ENCODE assay signal across 10 cellular contexts in the genomic region with DNA sequence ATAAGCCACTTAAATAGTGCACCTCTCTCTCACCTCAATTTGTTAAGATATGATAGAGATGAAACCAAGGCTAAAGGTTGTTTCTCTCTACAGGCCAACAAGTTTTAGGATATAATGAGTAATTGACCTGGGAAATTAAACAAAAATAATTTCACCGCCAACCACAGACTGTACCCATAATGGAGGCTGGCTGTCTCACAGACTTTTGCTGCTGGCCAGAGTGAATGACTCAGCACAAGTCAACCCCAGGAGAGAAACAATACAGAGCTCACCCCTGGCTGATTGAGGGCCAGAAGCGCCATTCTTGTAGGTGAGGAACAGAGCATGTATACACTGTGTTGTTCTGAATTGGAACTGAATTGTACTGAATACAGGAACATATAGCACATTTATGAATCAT.
A peak's percentile ranks its signal among the peaks of the same experiment; 100 is the strongest.
DNase-seq lines count a peak whose midpoint lies in the region; ATAC-seq, FAIRE-seq and TF ChIP-seq lines count a peak whose summit lies in the region.
"Had no signal": no experiment of that assay in that cellular context is flagged by ENCODE, and none has a peak within 500 bp of the region (broad histone marks: within the 10 kb centered on the region; RNA-seq: fewer than 3 reads in every experiment).

No MANE protein-coding gene starts in this region.

- ATAC-seq in K562 = peak; percentile 95
- ATAC-seq: pancreas had no signal

- CTCF ChIA-PET in K562 (lab: Yijun Ruan, JAX; ENCODE audit: low intra/inter-chr PET ratio) = interaction anchor here (0.6 kb wide), 1 partner anchor 18 kb away, joined by 3 read pairs; no protein-coding TSS in a partner anchor

- intact Hi-C loops in K562 (cut with micrococcal nuclease) = no loop called here
- intact Hi-C loops in transverse colon (cut with DNase I; ENCODE audit: low total_unique reads) = no loop called here

- H3K79me2 ChIP-seq in K562 (ENCODE audit: control insufficient read depth, insufficient read depth, low read length) = no peaks in the 10 kb centered on the region

- no peaks in the 10 kb centered on the region for H3K9me1 ChIP-seq in K562 (ENCODE audit: control insufficient read depth, insufficient read depth, low read length)

- H3K9ac ChIP-seq in K562 (ENCODE audit: insufficient read depth in 1 of 2, low read depth in 2 of 2, low read length in 2 of 2) = no peak overlapping the region

- H3K27me3 ChIP-seq in K562 (ENCODE audit: control insufficient read depth in 2 of 2, insufficient read depth in 2 of 2, low read length in 2 of 2) = peaks cover 8 to 10% of the 10 kb centered on the region in 2 experiments; a peak in 4 of 5 replicates
- H3K27me3 ChIP-seq in kidney epithelial cell (ENCODE audit: control insufficient read depth, insufficient read depth, low read length) = no peaks in the 10 kb centered on the region
- no peaks in the 10 kb centered on the region for H3K27me3 ChIP-seq in transverse colon
- H3K27me3 ChIP-seq: pancreas had no signal

- H3K4me3 ChIP-seq in K562 = no peak overlapping the region
- H3K4me3 ChIP-seq in kidney epithelial cell (ENCODE audit: low read depth, low read length) = no peak overlapping the region
- no peak overlapping the region for H3K4me3 ChIP-seq in transverse colon
- H3K4me3 ChIP-seq: pancreas had no signal

- DNase-seq in M059J (ENCODE audit: low read depth) (peak; percentile 96), K562 (ENCODE audit: extremely low read depth in 1 of 4, low spot score in 3 of 4) (peak; percentile 31 to 62 (median 52)), kidney epithelial cell (ENCODE audit: low read depth) (peak; percentile 34), transverse colon (no peak), DMS53 (lab: John Stamatoyannopoulos, UW) (no peak), NCI-H524 treated with DMSO at 0.1 percent for 48 hours (lab: John Stamatoyannopoulos, UW) (no peak)
- DNase-seq in stimulated activated CD4-positive, alpha-beta T cell treated with anti-CD3 and anti-CD28 coated beads, Interleukin-2, amount 100 ng/mL, for 24 hours = no peak
- DNase-seq: activated T-cell treated with anti-CD3 and anti-CD28 coated beads, Interleukin-2, amount 50 U/mL, for 48 hours; pancreas had no signal

- no peak for TF ChIP-seq CTCF in K562 (IDR thresholded peaks at IDR 0.05 in 2 of 3, conservative IDR thresholded peaks at IDR 0.05 in 1 of 3; ENCODE audit: insufficient read depth in 2 of 3, low read depth in 1 of 3, low read length in 3 of 3)
- no peak for TF ChIP-seq CTCF in kidney epithelial cell (IDR thresholded peaks at IDR 0.05; ENCODE audit: insufficient read depth, low read length, poor library complexity, severe bottlenecking)
- TF ChIP-seq CTCF in transverse colon (IDR thresholded peaks at IDR 0.05) = no peak

- H2AFZ ChIP-seq in K562 (ENCODE audit: low read depth, low read length) = peak overlapping the region; percentile 73

- no peaks in the 10 kb centered on the region for H3K36me3 ChIP-seq in K562 (ENCODE audit: control insufficient read depth, insufficient read depth, low read length)
- no peaks in the 10 kb centered on the region for H3K36me3 ChIP-seq in kidney epithelial cell (ENCODE audit: control insufficient read depth, insufficient read depth, low read length)
- no peaks in the 10 kb centered on the region for H3K36me3 ChIP-seq in transverse colon
- H3K36me3 ChIP-seq: pancreas had no signal

- H3K4me1 ChIP-seq in K562 (replicated peaks in 1 of 2; ENCODE audit: control insufficient read depth in 2 of 2, insufficient read depth in 2 of 2, low read length in 2 of 2) = 0 out of 5 replicates have a peak, but pooled peaks cover 0 to 4% of the 10 kb centered on the region in 2 experiments
- H3K4me1 ChIP-seq in transverse colon = peaks cover 0 to 24% (median 17%) of the 10 kb centered on the region in 4 donors
- H3K4me1 ChIP-seq: pancreas had no signal

- TF ChIP-seq RAD21 in K562 (CRISPR knock-in tag; conservative IDR thresholded peaks at IDR 0.05 in 1 of 2, IDR thresholded peaks at IDR 0.05 in 1 of 2) = no peak

- no TSS peak for BruUV-seq in K562 (replicated peaks; lab: Mats Ljungman, UMichigan)

- in situ Hi-C loops in K562 (cut with MboI) = no loop called here
- in situ Hi-C loops in transverse colon (cut with MboI; ENCODE audit: low pct_ligation_motif_present in 1 of 4, low pct_unique_long_range_greater_than_20kb in 1 of 4, low sequenced_read_pairs in 3 of 4) = no loop called here

- 2% methylated on average over 2 of the region's 2 CpGs for WGBS in K562 (ENCODE audit: insufficient coverage, low coverage, missing lambda C conversion rate)
- 55 to 70% methylated on average over 2 of the region's 2 CpGs for WGBS in transverse colon (ENCODE audit: low coverage in 1 of 2), 2 donors

- H3K27ac ChIP-seq in K562 (ENCODE audit: extremely low read depth, low read depth, low read length) (no peak overlapping the region), transverse colon (peak overlapping the region; percentile 43 to 68 (median 54))
- H3K27ac ChIP-seq: pancreas had no signal

- H3K9me3 ChIP-seq in K562 (replicated peaks; ENCODE audit: control insufficient read depth, insufficient read depth, low read depth, low read length) = no peaks in the 10 kb centered on the region
- no peaks in the 10 kb centered on the region for H3K9me3 ChIP-seq in transverse colon
- H3K9me3 ChIP-seq: pancreas had no signal

- H4K20me1 ChIP-seq in K562 (replicated peaks; ENCODE audit: control insufficient read depth, insufficient read depth, low read length) = no peaks in the 10 kb centered on the region

- peak; percentile 72 for FAIRE-seq in K562 (lab: Jason Lieb, UNC)
- FAIRE-seq: colon, pancreas had no signal

- no peak for TF ChIP-seq POLR2A in K562 (conservative IDR thresholded peaks at IDR 0.05)
- no peak for TF ChIP-seq POLR2A in transverse colon (IDR thresholded peaks at IDR 0.05)

- POLR2A ChIA-PET in K562 (lab: Yijun Ruan, JAX) = interaction anchor here (0.7 to 1.5 kb wide), 2 partner anchors 17 to 672 kb away, joined by 3 to 5 read pairs; no protein-coding TSS in a partner anchor

- H3K4me2 ChIP-seq in K562 (ENCODE audit: insufficient read depth, low read length) = no peak overlapping the region

- TF ChIP-seq EP300 in K562 (IDR thresholded peaks at IDR 0.05; ENCODE audit: low read length) = no peak
- no peak for TF ChIP-seq EP300 in transverse colon (IDR thresholded peaks at IDR 0.05; ENCODE audit: low read depth)

TF ChIP-seq in K562, 482 proteins besides CTCF, POLR2A, EP300 and RAD21 (continues in another document):
- no peak for TF ChIP-seq CBX1 (IDR thresholded peaks at IDR 0.05; ENCODE audit: low read depth)
- TF ChIP-seq ZNF780A (CRISPR knock-in tag; IDR thresholded peaks at IDR 0.05) = no peak
- TF ChIP-seq, protein P1, sequence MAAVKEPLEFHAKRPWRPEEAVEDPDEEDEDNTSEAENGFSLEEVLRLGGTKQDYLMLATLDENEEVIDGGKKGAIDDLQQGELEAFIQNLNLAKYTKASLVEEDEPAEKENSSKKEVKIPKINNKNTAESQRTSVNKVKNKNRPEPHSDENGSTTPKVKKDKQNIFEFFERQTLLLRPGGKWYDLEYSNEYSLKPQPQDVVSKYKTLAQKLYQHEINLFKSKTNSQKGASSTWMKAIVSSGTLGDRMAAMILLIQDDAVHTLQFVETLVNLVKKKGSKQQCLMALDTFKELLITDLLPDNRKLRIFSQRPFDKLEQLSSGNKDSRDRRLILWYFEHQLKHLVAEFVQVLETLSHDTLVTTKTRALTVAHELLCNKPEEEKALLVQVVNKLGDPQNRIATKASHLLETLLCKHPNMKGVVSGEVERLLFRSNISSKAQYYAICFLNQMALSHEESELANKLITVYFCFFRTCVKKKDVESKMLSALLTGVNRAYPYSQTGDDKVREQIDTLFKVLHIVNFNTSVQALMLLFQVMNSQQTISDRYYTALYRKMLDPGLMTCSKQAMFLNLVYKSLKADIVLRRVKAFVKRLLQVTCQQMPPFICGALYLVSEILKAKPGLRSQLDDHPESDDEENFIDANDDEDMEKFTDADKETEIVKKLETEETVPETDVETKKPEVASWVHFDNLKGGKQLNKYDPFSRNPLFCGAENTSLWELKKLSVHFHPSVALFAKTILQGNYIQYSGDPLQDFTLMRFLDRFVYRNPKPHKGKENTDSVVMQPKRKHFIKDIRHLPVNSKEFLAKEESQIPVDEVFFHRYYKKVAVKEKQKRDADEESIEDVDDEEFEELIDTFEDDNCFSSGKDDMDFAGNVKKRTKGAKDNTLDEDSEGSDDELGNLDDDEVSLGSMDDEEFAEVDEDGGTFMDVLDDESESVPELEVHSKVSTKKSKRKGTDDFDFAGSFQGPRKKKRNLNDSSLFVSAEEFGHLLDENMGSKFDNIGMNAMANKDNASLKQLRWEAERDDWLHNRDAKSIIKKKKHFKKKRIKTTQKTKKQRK (IDR thresholded peaks at IDR 0.05; ENCODE audit: borderline replicate concordance, low read depth, low read length) = no peak
- TF ChIP-seq ETV1 (tag; conservative IDR thresholded peaks at IDR 0.05; ENCODE audit: low read depth) = no peak
- 0 out of 2 replicates have a peak, but pooled peaks have one; percentile 52 for TF ChIP-seq EHMT2 (IDR thresholded peaks at IDR 0.05)
- 0 out of 3 replicates have a peak, but pooled peaks of 1 of the 2 experiments have one; percentile 28 for TF ChIP-seq CBX3 (IDR thresholded peaks at IDR 0.05; ENCODE audit: borderline replicate concordance in 1 of 2, low read length in 2 of 2)
- TF ChIP-seq CCNT2 (IDR thresholded peaks at IDR 0.05; ENCODE audit: borderline replicate concordance, extremely low read depth, insufficient read length, low read depth, low read length) = no peak
- peak in 1 of 3 experiments; percentile 58 for TF ChIP-seq YY1 (IDR thresholded peaks at IDR 0.05; ENCODE audit: borderline replicate concordance in 1 of 3, control insufficient read depth in 1 of 3, extremely low read depth in 1 of 3, insufficient read depth in 3 of 3, insufficient read length in 1 of 3, insufficient replicate concordance in 2 of 3, low read depth in 1 of 3, low read length in 2 of 3)
- TF ChIP-seq MAFG (tag; conservative IDR thresholded peaks at IDR 0.05) = peak; percentile 97
- peak; percentile 95 for TF ChIP-seq NFE2 (IDR thresholded peaks at IDR 0.05; ENCODE audit: low read depth)
- TF ChIP-seq C11orf30 (IDR thresholded peaks at IDR 0.05; ENCODE audit: low read depth) = peak; percentile 90
- TF ChIP-seq ZNF316 (IDR thresholded peaks at IDR 0.05) = peak; percentile 91
- 0 out of 2 replicates have a peak, but pooled peaks have one; percentile 14 for TF ChIP-seq DPF2 (IDR thresholded peaks at IDR 0.05)
- peak; percentile 88 for TF ChIP-seq MAFK (IDR thresholded peaks at IDR 0.05; ENCODE audit: low read length)
- TF ChIP-seq MXI1 (IDR thresholded peaks at IDR 0.05; ENCODE audit: low read depth, low read length) = no peak
- no peak for TF ChIP-seq BRD9 (IDR thresholded peaks at IDR 0.05; ENCODE audit: low read depth, partially characterized antibody)
- TF ChIP-seq NFE2L1 (tag; IDR thresholded peaks at IDR 0.05; ENCODE audit: borderline replicate concordance, low read depth) = peak; percentile 95

Comparison
In these comparisons a context has a peak if more than half of its experiments do, and no peak if none do; other contexts are left out.
1. DNase-seq: peak in M059J (single experiment), K562 (4 of 4) and kidney epithelial cell (single experiment); none in transverse colon (single experiment), DMS53 (single experiment), stimulated activated CD4-positive, alpha-beta T cell treated with anti-CD3 and anti-CD28 coated beads, Interleukin-2, amount 100 ng/mL, for 24 hours (0 of 2) and NCI-H524 treated with DMSO at 0.1 percent for 48 hours (single experiment).